In the genomic region with DNA sequence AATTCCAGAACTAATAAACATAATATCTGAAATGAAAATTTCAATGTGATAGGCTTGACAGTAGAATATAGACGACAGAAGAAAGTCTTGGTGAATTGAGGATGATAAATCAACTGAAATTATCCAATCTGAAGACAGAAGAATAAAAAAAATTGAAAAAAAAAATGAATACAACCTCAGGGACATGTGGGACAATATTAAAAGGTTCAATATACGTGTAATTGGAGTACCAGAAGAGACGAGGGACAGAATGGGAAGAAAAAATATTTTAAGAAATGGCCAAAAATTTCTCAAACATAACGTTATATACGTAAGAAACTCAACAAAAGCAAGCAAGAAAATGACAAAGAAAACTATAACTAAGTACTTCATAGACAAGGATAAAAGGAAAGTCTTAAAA, we compare ENCODE assay signal across 29 cellular contexts. TPM values are rescaled to one million over a fixed set of nuclear protein-coding genes. Genes with fewer than 3 reads are reported as not detected.
"Had no signal": no experiment of that assay in that cellular context is flagged by ENCODE, and none has a peak within 500 bp of the region (broad histone marks: within the 10 kb centered on the region; RNA-seq: fewer than 3 reads in every experiment).

No MANE protein-coding gene starts in this region.

- H3K9me3 Mint-ChIP-seq: effector memory CD8-positive, alpha-beta T cell; endodermal cell had no signal

- DNase-seq: colonic mucosa; cortex of kidney; effector CD8-positive, alpha-beta T cell; effector memory CD8-positive, alpha-beta T cell; endodermal cell; erythroblast; esophagus squamous epithelium; foreskin fibroblast; foreskin melanocyte; gastrocnemius medialis; glutamatergic neuron; head of caudate nucleus; heart right ventricle; hippocampal formation; islet precursor cell; kidney; kidney glomerular epithelial cell; left colon; left ventricle myocardium inferior; lower lobe of right lung; mesenchymal stem cell; mucosa of descending colon; naive B cell had no signal

- ATAC-seq: effector memory CD8-positive, alpha-beta T cell; esophagus mucosa; gastrocnemius medialis; heart right ventricle; left colon; left lobe of liver; lower lobe of right lung; mucosa of descending colon had no signal

- H3K4me1 Mint-ChIP-seq: endodermal cell, mesothelial cell of epicardium had no signal

- H3K27me3 Mint-ChIP-seq: dendritic cell treated with granulocyte-macrophage colony-stimulating factor and Interleukin-4, amounts not matched to agents 40 ng/mL and 50 ng/mL, for 4 days; effector memory CD8-positive, alpha-beta T cell; naive B cell had no signal

- H3K4me3 Mint-ChIP-seq: dendritic cell treated with granulocyte-macrophage colony-stimulating factor and Interleukin-4, amounts not matched to agents 40 ng/mL and 50 ng/mL, for 4 days; effector memory CD8-positive, alpha-beta T cell; endodermal cell; mesothelial cell of epicardium; naive B cell had no signal

- H3K27ac Mint-ChIP-seq: dendritic cell treated with granulocyte-macrophage colony-stimulating factor and Interleukin-4, amounts not matched to agents 40 ng/mL and 50 ng/mL, for 4 days; endodermal cell; mesothelial cell of epicardium; naive B cell had no signal

- FAIRE-seq: endometrium, kidney had no signal

RNA-seq across cellular contexts. Expression of gene HCLS1, which starts 43.3 kb away (rescaled TPM):
- total RNA-seq: myocyte had no signal
